ENCODE assay signal across 19 cellular contexts in genomic region chr6:61894536-61894935, GRCh38.
A peak's percentile ranks its signal among the peaks of the same experiment; 100 is the strongest.
DNase-seq lines count a peak whose midpoint lies in the region; ATAC-seq, FAIRE-seq and TF ChIP-seq lines count a peak whose summit lies in the region.
"Had no signal": no experiment of that assay in that cellular context is flagged by ENCODE, and none has a peak within 500 bp of the region (broad histone marks: within the 10 kb centered on the region; RNA-seq: fewer than 3 reads in every experiment).

No MANE protein-coding gene starts in this region.

- intact Hi-C loops in right lobe of liver (cut with DNase I), result no loop called here
- intact Hi-C loops in HepG2 (cut with micrococcal nuclease; ENCODE audit: unreplicated experiment), result no loop called here
- intact Hi-C loops in sigmoid colon (cut with DNase I), result no loop called here

- DNase-seq in right lobe of liver (peak; percentile 13 to 37 (median 32)), HepG2 (ENCODE audit: low spot score) (no peak), sigmoid colon (peak; percentile 50), brain microvascular endothelial cell (no peak), NAMALWA (ENCODE audit: low spot score) (no peak)
- DNase-seq: AML-193; Caco-2; Calu3; CD4-positive, alpha-beta T cell; CD8-positive, alpha-beta T cell; DMS79 treated with DMSO at 0.1 percent for 48 hours; GF-D8 had no signal

- CTCF ChIA-PET in HepG2 (lab: Yijun Ruan, JAX; ENCODE audit: low intra/inter-chr PET ratio, low total read pairs), result no interaction called here

- H3K4me1 ChIP-seq in right lobe of liver (no peaks in the 10 kb centered on the region), HepG2 (ENCODE audit: insufficient read depth, low read length) (no peaks in the 10 kb centered on the region), sigmoid colon (no peaks in the 10 kb centered on the region)
- H3K4me1 ChIP-seq: A549; BLaER1 treated with 17β-estradiol and CSF1 and Interleukin-3, amounts not matched to agents 10 nM and 100 nM; Caco-2 had no signal

- TF ChIP-seq EP300 in HepG2 (IDR thresholded peaks at IDR 0.05; ENCODE audit: low read depth in 2 of 2, low read length in 2 of 2) (no peak), HepG2 (CRISPR knock-in tag; IDR thresholded peaks at IDR 0.05; ENCODE audit: borderline replicate concordance) (no peak), sigmoid colon (IDR thresholded peaks at IDR 0.05) (no peak)

- POLR2A ChIA-PET in HepG2 (lab: Yijun Ruan, JAX), result no interaction called here

- no peak for FAIRE-seq in HepG2 (lab: Jason Lieb, UNC)
- FAIRE-seq: A549, D721Med, G401.6, GM12891 had no signal

- no TSS peak for BruUV-seq in HepG2 (replicated peaks; lab: Mats Ljungman, UMichigan)

- H3K9me3 ChIP-seq in right lobe of liver (no peaks in the 10 kb centered on the region), HepG2 (ENCODE audit: low read length) (no peaks in the 10 kb centered on the region), sigmoid colon (no peaks in the 10 kb centered on the region)
- H3K9me3 ChIP-seq: A549; BLaER1 treated with 17β-estradiol and CSF1 and Interleukin-3, amounts not matched to agents 10 nM and 100 nM; Caco-2 had no signal

- H3K79me2 ChIP-seq in HepG2 (ENCODE audit: insufficient read depth, low read length), result no peaks in the 10 kb centered on the region

- H3K9ac ChIP-seq in HepG2 (ENCODE audit: insufficient read depth, low read depth, low read length), result no peak overlapping the region
- H3K9ac ChIP-seq: BLaER1 treated with 17β-estradiol and CSF1 and Interleukin-3, amounts not matched to agents 10 nM and 100 nM had no signal

- in situ Hi-C loops in HepG2 (cut with HindIII; ENCODE audit: extremely low pct_ligation_motif_present, low pct_unique_long_range_greater_than_20kb), result no loop called here
- in situ Hi-C loops in brain microvascular endothelial cell (cut with HindIII; ENCODE audit: low pct_ligation_motif_present, low sequenced_read_pairs), result no loop called here

- H4K20me1 ChIP-seq in HepG2 (ENCODE audit: insufficient read depth, low read length), result no peaks in the 10 kb centered on the region
- H4K20me1 ChIP-seq: BLaER1 treated with 17β-estradiol and CSF1 and Interleukin-3, amounts not matched to agents 10 nM and 100 nM had no signal

- no peak for TF ChIP-seq RAD21 in HepG2 (CRISPR knock-in tag; IDR thresholded peaks at IDR 0.05)

- H2AFZ ChIP-seq in HepG2 (ENCODE audit: low read length), result no peak overlapping the region

- H3K4me2 ChIP-seq in HepG2 (ENCODE audit: low read depth, low read length), result no peak overlapping the region
- H3K4me2 ChIP-seq: A549; BLaER1 treated with 17β-estradiol and CSF1 and Interleukin-3, amounts not matched to agents 10 nM and 100 nM had no signal

- TF ChIP-seq CTCF in right lobe of liver (IDR thresholded peaks at IDR 0.05) (no peak), HepG2 (CRISPR knock-in tag; IDR thresholded peaks at IDR 0.05) (no peak), sigmoid colon (IDR thresholded peaks at IDR 0.05) (no peak), brain microvascular endothelial cell (IDR thresholded peaks at IDR 0.05; ENCODE audit: low read depth, low read length, missing control alignments) (no peak)

- TF ChIP-seq POLR2A in right lobe of liver (IDR thresholded peaks at IDR 0.05), result no peak
- TF ChIP-seq POLR2A in HepG2 (IDR thresholded peaks at IDR 0.05; ENCODE audit: insufficient read depth in 1 of 2, low read depth in 2 of 2, low read length in 2 of 2), result no peak
- no peak for TF ChIP-seq POLR2A in sigmoid colon (IDR thresholded peaks at IDR 0.05)

- no peak overlapping the region for H3K27ac ChIP-seq in right lobe of liver
- H3K27ac ChIP-seq in HepG2 (ENCODE audit: extremely low read length, insufficient read depth, low read length), result no peak overlapping the region
- H3K27ac ChIP-seq in sigmoid colon, result no peak overlapping the region
- no peak overlapping the region for H3K27ac ChIP-seq in brain microvascular endothelial cell
- H3K27ac ChIP-seq: 22Rv1; A549; BLaER1 treated with 17β-estradiol and CSF1 and Interleukin-3, amounts not matched to agents 10 nM and 100 nM; C4-2B had no signal

- H3K27me3 ChIP-seq in right lobe of liver (no peaks in the 10 kb centered on the region), HepG2 (ENCODE audit: control insufficient read depth in 1 of 2, insufficient read depth in 2 of 2, low read length in 2 of 2) (no peaks in the 10 kb centered on the region), sigmoid colon (no peaks in the 10 kb centered on the region), brain microvascular endothelial cell (replicated peaks) (no peaks in the 10 kb centered on the region)
- H3K27me3 ChIP-seq: BLaER1 treated with 17β-estradiol and CSF1 and Interleukin-3, amounts not matched to agents 10 nM and 100 nM had no signal

- H3K36me3 ChIP-seq in right lobe of liver (no peaks in the 10 kb centered on the region), HepG2 (replicated peaks in 1 of 2; ENCODE audit: control insufficient read depth in 1 of 2, insufficient read depth in 2 of 2, low read length in 2 of 2) (no peaks in the 10 kb centered on the region), sigmoid colon (no peaks in the 10 kb centered on the region), brain microvascular endothelial cell (replicated peaks) (no peaks in the 10 kb centered on the region)
- H3K36me3 ChIP-seq: BLaER1 treated with 17β-estradiol and CSF1 and Interleukin-3, amounts not matched to agents 10 nM and 100 nM had no signal

- ATAC-seq in right lobe of liver, result no peak
- ATAC-seq in HepG2, result no peak
- ATAC-seq: A549; CD8-positive, alpha-beta T cell had no signal

- WGBS in right lobe of liver (ENCODE audit: insufficient coverage, low coverage, low lambda C conversion rate, missing lambda C conversion rate), result 54% methylated on average over 9 of the region's 9 CpGs
- under 1% methylated on average over 9 of the region's 9 CpGs for WGBS in HepG2 (ENCODE audit: low lambda C conversion rate)
- WGBS in sigmoid colon, 2 donors, result 88 to 90% methylated on average over 9 of the region's 9 CpGs

- H3K4me3 ChIP-seq in right lobe of liver, result no peak overlapping the region
- H3K4me3 ChIP-seq in HepG2 (replicated peaks in 1 of 3; ENCODE audit: insufficient read depth in 1 of 3, low read depth in 2 of 3, low read length in 3 of 3), result no peak overlapping the region
- no peak overlapping the region for H3K4me3 ChIP-seq in sigmoid colon
- H3K4me3 ChIP-seq in brain microvascular endothelial cell (ENCODE audit: low read depth, low read length), result no peak overlapping the region
- H3K4me3 ChIP-seq: A549; BLaER1 treated with 17β-estradiol and CSF1 and Interleukin-3, amounts not matched to agents 10 nM and 100 nM had no signal

TF ChIP-seq in HepG2, 621 proteins besides CTCF, POLR2A, EP300 and RAD21 (continues in another document):
- TF ChIP-seq ZNF530 (CRISPR knock-in tag; IDR thresholded peaks at IDR 0.05; ENCODE audit: low read depth) (no peak), NFE2L1 (CRISPR knock-in tag; IDR thresholded peaks at IDR 0.05; ENCODE audit: borderline replicate concordance) (no peak), NFYC (CRISPR knock-in tag; IDR thresholded peaks at IDR 0.05) (no peak), SIX4 (CRISPR knock-in tag; IDR thresholded peaks at IDR 0.05) (no peak), KLF16 (CRISPR knock-in tag; IDR thresholded peaks at IDR 0.05) (no peak), ZNF34 (CRISPR knock-in tag; IDR thresholded peaks at IDR 0.05; ENCODE audit: borderline replicate concordance) (no peak), ZNF747 (CRISPR knock-in tag; IDR thresholded peaks at IDR 0.05; ENCODE audit: borderline replicate concordance) (no peak), ZFP36 (IDR thresholded peaks at IDR 0.05; ENCODE audit: borderline replicate concordance, low read depth, low read length, partially characterized antibody) (no peak), NCOA5 (CRISPR knock-in tag; IDR thresholded peaks at IDR 0.05) (no peak), MIER2 (CRISPR knock-in tag; IDR thresholded peaks at IDR 0.05) (no peak), RORA (CRISPR knock-in tag; IDR thresholded peaks at IDR 0.05) (no peak), BHLHE40 (IDR thresholded peaks at IDR 0.05; ENCODE audit: low read length) (no peak), KLF9 (CRISPR knock-in tag; IDR thresholded peaks at IDR 0.05; ENCODE audit: low read depth) (no peak), MTA3 (CRISPR knock-in tag; IDR thresholded peaks at IDR 0.05) (no peak)
- TF ChIP-seq, protein P1, sequence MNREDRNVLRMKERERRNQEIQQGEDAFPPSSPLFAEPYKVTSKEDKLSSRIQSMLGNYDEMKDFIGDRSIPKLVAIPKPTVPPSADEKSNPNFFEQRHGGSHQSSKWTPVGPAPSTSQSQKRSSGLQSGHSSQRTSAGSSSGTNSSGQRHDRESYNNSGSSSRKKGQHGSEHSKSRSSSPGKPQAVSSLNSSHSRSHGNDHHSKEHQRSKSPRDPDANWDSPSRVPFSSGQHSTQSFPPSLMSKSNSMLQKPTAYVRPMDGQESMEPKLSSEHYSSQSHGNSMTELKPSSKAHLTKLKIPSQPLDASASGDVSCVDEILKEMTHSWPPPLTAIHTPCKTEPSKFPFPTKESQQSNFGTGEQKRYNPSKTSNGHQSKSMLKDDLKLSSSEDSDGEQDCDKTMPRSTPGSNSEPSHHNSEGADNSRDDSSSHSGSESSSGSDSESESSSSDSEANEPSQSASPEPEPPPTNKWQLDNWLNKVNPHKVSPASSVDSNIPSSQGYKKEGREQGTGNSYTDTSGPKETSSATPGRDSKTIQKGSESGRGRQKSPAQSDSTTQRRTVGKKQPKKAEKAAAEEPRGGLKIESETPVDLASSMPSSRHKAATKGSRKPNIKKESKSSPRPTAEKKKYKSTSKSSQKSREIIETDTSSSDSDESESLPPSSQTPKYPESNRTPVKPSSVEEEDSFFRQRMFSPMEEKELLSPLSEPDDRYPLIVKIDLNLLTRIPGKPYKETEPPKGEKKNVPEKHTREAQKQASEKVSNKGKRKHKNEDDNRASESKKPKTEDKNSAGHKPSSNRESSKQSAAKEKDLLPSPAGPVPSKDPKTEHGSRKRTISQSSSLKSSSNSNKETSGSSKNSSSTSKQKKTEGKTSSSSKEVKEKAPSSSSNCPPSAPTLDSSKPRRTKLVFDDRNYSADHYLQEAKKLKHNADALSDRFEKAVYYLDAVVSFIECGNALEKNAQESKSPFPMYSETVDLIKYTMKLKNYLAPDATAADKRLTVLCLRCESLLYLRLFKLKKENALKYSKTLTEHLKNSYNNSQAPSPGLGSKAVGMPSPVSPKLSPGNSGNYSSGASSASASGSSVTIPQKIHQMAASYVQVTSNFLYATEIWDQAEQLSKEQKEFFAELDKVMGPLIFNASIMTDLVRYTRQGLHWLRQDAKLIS (CRISPR knock-in tag; IDR thresholded peaks at IDR 0.05), result no peak
- TF ChIP-seq, protein P2, sequence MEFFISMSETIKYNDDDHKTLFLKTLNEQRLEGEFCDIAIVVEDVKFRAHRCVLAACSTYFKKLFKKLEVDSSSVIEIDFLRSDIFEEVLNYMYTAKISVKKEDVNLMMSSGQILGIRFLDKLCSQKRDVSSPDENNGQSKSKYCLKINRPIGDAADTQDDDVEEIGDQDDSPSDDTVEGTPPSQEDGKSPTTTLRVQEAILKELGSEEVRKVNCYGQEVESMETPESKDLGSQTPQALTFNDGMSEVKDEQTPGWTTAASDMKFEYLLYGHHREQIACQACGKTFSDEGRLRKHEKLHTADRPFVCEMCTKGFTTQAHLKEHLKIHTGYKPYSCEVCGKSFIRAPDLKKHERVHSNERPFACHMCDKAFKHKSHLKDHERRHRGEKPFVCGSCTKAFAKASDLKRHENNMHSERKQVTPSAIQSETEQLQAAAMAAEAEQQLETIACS (CRISPR knock-in tag; IDR thresholded peaks at IDR 0.05), result no peak

Comparison
In these comparisons a context has a peak if more than half of its experiments do, and no peak if none do; other contexts are left out.
1. DNase-seq: peak in right lobe of liver (3 of 3) and sigmoid colon (single experiment); none in HepG2 (single experiment), brain microvascular endothelial cell (single experiment) and NAMALWA (single experiment).